17 cellular contexts compared by ENCODE assay signal in the genomic region with DNA sequence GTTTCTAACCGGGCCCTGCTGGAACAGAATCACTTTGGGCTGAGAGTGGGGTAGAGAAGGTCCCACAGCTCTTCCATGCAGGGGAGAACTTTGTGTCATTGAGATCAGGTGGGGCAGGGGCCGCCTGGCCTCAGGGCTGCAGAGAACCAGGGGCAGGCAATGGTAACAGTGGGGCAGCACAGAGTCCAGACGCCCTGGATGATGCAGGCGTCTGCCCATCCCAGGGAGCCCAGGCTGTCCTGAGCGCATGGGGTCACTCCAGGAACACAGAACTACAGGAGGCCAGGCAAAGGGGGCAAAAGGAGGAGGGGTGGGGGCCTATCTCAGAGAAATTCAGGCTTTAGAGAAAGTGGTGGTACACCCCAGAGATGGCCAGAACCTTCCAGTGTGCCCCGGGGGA.
DNase-seq lines count a peak whose midpoint lies in the region; ATAC-seq and TF ChIP-seq lines count a peak whose summit lies in the region.
"Had no signal": no experiment of that assay in that cellular context is flagged by ENCODE, and none has a peak within 500 bp of the region (broad histone marks: within the 10 kb centered on the region; RNA-seq: fewer than 3 reads in every experiment).

No MANE protein-coding gene starts in this region.

- TF ChIP-seq CTCF in GM23338 (conservative IDR thresholded peaks at IDR 0.05; ENCODE audit: low read depth in 2 of 2), result no peak
- TF ChIP-seq CTCF in Peyer's patch (IDR thresholded peaks at IDR 0.05), result no peak
- no peak for TF ChIP-seq CTCF in type B pancreatic cell (conservative IDR thresholded peaks at IDR 0.05)
- TF ChIP-seq CTCF in ascending aorta (IDR thresholded peaks at IDR 0.05), result no peak

- intact Hi-C loops in ascending aorta (cut with DNase I), result no loop called here

- TF ChIP-seq POLR2A in Peyer's patch (IDR thresholded peaks at IDR 0.05), result no peak

- H3K79me2 ChIP-seq in GM23338 (replicated peaks; ENCODE audit: insufficient read depth), result no peaks in the 10 kb centered on the region

- DNase-seq in GM23338 (ENCODE audit: low spot score) (no peak), Peyer's patch (peak in 2 of 3 donors; percentile 23 to 31), islet precursor cell (peak; percentile 51), type B pancreatic cell (ENCODE audit: extremely low spot score, unreplicated experiment) (no peak), COLO829 (ENCODE audit: low spot score) (no peak), T-helper 2 cell (no peak), ascending aorta (ENCODE audit: low spot score in 2 of 2) (no peak)
- DNase-seq: BE2C, DMS79, Kasumi-1, NCI-H1417, NCI-H187, NCI-H446 treated with DMSO at 0.1 percent for 48 hours, NCI-H526 treated with DMSO at 0.1 percent for 48 hours, OCI-M1, SHP77 had no signal

- no peak overlapping the region for H3K4me3 Mint-ChIP-seq in GM23338
- H3K4me3 Mint-ChIP-seq in type B pancreatic cell, result no peak overlapping the region

- H3K4me1 Mint-ChIP-seq in GM23338, result peaks cover 23% of the 10 kb centered on the region
- H3K4me1 Mint-ChIP-seq in type B pancreatic cell (ENCODE audit: unreplicated experiment), result no peaks in the 10 kb centered on the region

- peaks cover 11% of the 10 kb centered on the region; the same call in 1 of the 2 replicates for H3K9me2 ChIP-seq in GM23338 (ENCODE audit: insufficient read depth)

- H3K27ac ChIP-seq in GM23338 (ENCODE audit: low read depth) (no peak overlapping the region), Peyer's patch (no peak overlapping the region), ascending aorta (no peak overlapping the region)

- H3F3A ChIP-seq in GM23338 (replicated peaks; ENCODE audit: low read depth), result no peaks in the 10 kb centered on the region

- no peak overlapping the region for H2AFZ ChIP-seq in GM23338

- H3K4me1 ChIP-seq in GM23338 (ENCODE audit: insufficient read depth), result peaks cover 24% of the 10 kb centered on the region
- H3K4me1 ChIP-seq in Peyer's patch, result no peaks in the 10 kb centered on the region
- no peaks in the 10 kb centered on the region for H3K4me1 ChIP-seq in ascending aorta
- H3K4me1 ChIP-seq: BE2C, HAP-1 had no signal

- H3K9me3 ChIP-seq in Peyer's patch, result no peaks in the 10 kb centered on the region
- no peaks in the 10 kb centered on the region for H3K9me3 ChIP-seq in ascending aorta
- H3K9me3 ChIP-seq: BE2C, HAP-1 had no signal

- H3K27me3 Mint-ChIP-seq in GM23338 (ENCODE audit: insufficient read depth, low read depth, poor library complexity) (peaks cover 11% of the 10 kb centered on the region), type B pancreatic cell (peaks cover 8% of the 10 kb centered on the region)

- H3K27me3 ChIP-seq in GM23338 (ENCODE audit: insufficient read depth), result no peaks in the 10 kb centered on the region
- H3K27me3 ChIP-seq in Peyer's patch, result no peaks in the 10 kb centered on the region
- no peaks in the 10 kb centered on the region for H3K27me3 ChIP-seq in ascending aorta
- H3K27me3 ChIP-seq: BE2C had no signal

- H3K27ac Mint-ChIP-seq in GM23338 (no peak overlapping the region), type B pancreatic cell (peak overlapping the region; percentile 29)

- H4K20me1 ChIP-seq in GM23338 (replicated peaks; ENCODE audit: insufficient read depth), result no peaks in the 10 kb centered on the region

- peaks cover 6% of the 10 kb centered on the region; the same call in 1 of the 3 replicates for H3K36me3 Mint-ChIP-seq in GM23338 (ENCODE audit: low read depth)
- H3K36me3 Mint-ChIP-seq in type B pancreatic cell, result no peaks in the 10 kb centered on the region

- H3K36me3 ChIP-seq in GM23338 (ENCODE audit: insufficient read depth) (no peaks in the 10 kb centered on the region), Peyer's patch (no peaks in the 10 kb centered on the region), ascending aorta (no peaks in the 10 kb centered on the region)
- H3K36me3 ChIP-seq: BE2C, HAP-1 had no signal

- H3K4me3 ChIP-seq in GM23338 (no peak overlapping the region), Peyer's patch (no peak overlapping the region), ascending aorta (no peak overlapping the region)
- H3K4me3 ChIP-seq: HAP-1 had no signal

- H3K9me3 Mint-ChIP-seq in GM23338, result peaks cover 14% of the 10 kb centered on the region
- no peaks in the 10 kb centered on the region for H3K9me3 Mint-ChIP-seq in type B pancreatic cell

- ATAC-seq in GM23338, result peak; percentile 47

- H3K4me2 ChIP-seq in GM23338, result 0 out of 2 replicates have a peak overlapping the region, but pooled peaks have one; percentile 70

TF ChIP-seq in GM23338, 12 proteins besides CTCF, POLR2A, EP300 and RAD21 (continues in another document):
- TF ChIP-seq EZH2 (IDR thresholded peaks at IDR 0.05; ENCODE audit: low read depth, unreplicated experiment) (no peak), EZH2phosphoT487 (IDR thresholded peaks at IDR 0.05; ENCODE audit: unreplicated experiment) (no peak), ZNF331 (CRISPR knock-in tag; IDR thresholded peaks at IDR 0.05; ENCODE audit: low read depth) (no peak), STAT1 (IDR thresholded peaks at IDR 0.05; ENCODE audit: unreplicated experiment) (no peak), ETS1 (IDR thresholded peaks at IDR 0.05) (no peak), CREB1 (CRISPR knock-in tag; IDR thresholded peaks at IDR 0.05; ENCODE audit: low read depth) (no peak), ZNF114 (CRISPR knock-in tag; IDR thresholded peaks at IDR 0.05) (no peak), JUNB (IDR thresholded peaks at IDR 0.05; ENCODE audit: unreplicated experiment) (no peak), POLR2AphosphoS5 (IDR thresholded peaks at IDR 0.05; ENCODE audit: low read depth) (no peak), REST (IDR thresholded peaks at IDR 0.05; ENCODE audit: unreplicated experiment) (no peak), NANOG (IDR thresholded peaks at IDR 0.05; ENCODE audit: borderline replicate concordance) (no peak)

Comparison
In these comparisons a context has a peak if more than half of its experiments do, and no peak if none do; other contexts are left out.
1. DNase-seq: peak in Peyer's patch (2 of 3) and islet precursor cell (single experiment); none in GM23338 (single experiment), type B pancreatic cell (single experiment), COLO829 (single experiment), T-helper 2 cell (0 of 5) and ascending aorta (0 of 2).